19 cellular contexts compared by ENCODE assay signal in the genomic region with DNA sequence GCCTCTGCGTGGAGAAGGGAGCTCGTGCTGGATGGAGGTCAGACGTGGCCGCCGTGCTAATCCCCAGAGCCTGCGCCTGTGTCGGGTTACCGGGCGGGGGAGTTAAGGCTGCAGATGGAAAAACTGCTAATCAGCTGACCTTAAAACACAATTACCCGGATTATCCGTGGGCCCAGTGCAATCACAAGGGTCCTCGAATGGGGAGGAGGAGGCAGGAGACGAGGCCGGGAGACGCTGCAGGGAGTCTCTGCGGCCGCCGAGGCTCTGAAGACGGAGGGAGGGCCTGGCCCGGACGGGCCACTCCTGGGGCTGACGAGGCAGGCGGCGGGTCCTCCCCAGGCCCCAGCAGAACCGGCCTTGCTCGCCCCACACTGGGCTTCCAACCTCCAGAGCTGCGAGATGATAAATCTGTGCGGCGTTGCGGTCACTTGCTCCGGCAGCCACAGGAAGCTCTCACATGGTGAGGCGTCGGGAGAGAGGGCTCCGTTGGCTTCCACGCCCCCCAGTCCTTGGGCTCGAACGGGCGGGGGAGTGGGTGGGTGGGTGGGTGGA. TPM values are rescaled to one million over a fixed set of nuclear protein-coding genes. Genes with fewer than 3 reads are reported as not detected.
DNase-seq lines count a peak whose midpoint lies in the region; ATAC-seq, FAIRE-seq and TF ChIP-seq lines count a peak whose summit lies in the region.
"Had no signal": no experiment of that assay in that cellular context is flagged by ENCODE, and none has a peak within 500 bp of the region (broad histone marks: within the 10 kb centered on the region; RNA-seq: fewer than 3 reads in every experiment).

No MANE protein-coding gene starts in this region.

- DNase-seq in GM23338 (ENCODE audit: low spot score) (no peak), kidney (peak; percentile 37), retina (peak; percentile 72), HCEC 1CT (no peak), tibial artery (no peak)
- DNase-seq: DMS79, Kasumi-1, NCI-H1694, NCI-H2081 treated with DMSO at 0.1 percent for 48 hours, NCI-H2171 treated with DMSO at 0.1 percent for 48 hours, NCI-H524 treated with DMSO at 0.1 percent for 48 hours, NCI-H82, SW 1271 had no signal

- peaks cover 21% of the 10 kb centered on the region for H3K9me3 Mint-ChIP-seq in GM23338

- ATAC-seq in GM23338 (peak; percentile 19), GM21390 (IDR thresholded peaks at IDR 0.05; ENCODE audit: unreplicated experiment) (no peak)
- ATAC-seq: A549 had no signal

- H4K20me1 ChIP-seq in BLaER1 (no peaks in the 10 kb centered on the region), GM23338 (replicated peaks; ENCODE audit: insufficient read depth) (no peaks in the 10 kb centered on the region)

- TF ChIP-seq CTCF in GM23338 (conservative IDR thresholded peaks at IDR 0.05; ENCODE audit: low read depth in 2 of 2) (no peak), kidney (IDR thresholded peaks at IDR 0.05; ENCODE audit: borderline replicate concordance, extremely low read depth, insufficient read depth) (no peak), tibial artery (IDR thresholded peaks at IDR 0.05) (no peak)

- peaks cover 10% of the 10 kb centered on the region; the same call in 1 of the 2 replicates for H3F3A ChIP-seq in GM23338 (replicated peaks; ENCODE audit: low read depth)

- intact Hi-C loops in kidney (cut with DNase I): no loop called here
- intact Hi-C loops in tibial artery (cut with DNase I; ENCODE audit: low total_unique reads): no loop called here

- no peak overlapping the region for H3K4me2 ChIP-seq in BLaER1
- H3K4me2 ChIP-seq in GM23338: no peak overlapping the region
- H3K4me2 ChIP-seq: A549 had no signal

- H3K9ac ChIP-seq in BLaER1: no peak overlapping the region
- H3K9ac ChIP-seq in kidney (ENCODE audit: low read length in 2 of 2): no peak overlapping the region

- peaks cover 42% of the 10 kb centered on the region for H3K4me1 ChIP-seq in BLaER1
- no peaks in the 10 kb centered on the region for H3K4me1 ChIP-seq in GM23338 (ENCODE audit: insufficient read depth)
- H3K4me1 ChIP-seq in kidney (ENCODE audit: control insufficient read depth in 1 of 2, insufficient read depth in 1 of 2, low read depth in 1 of 2, low read length in 2 of 2): no peaks in the 10 kb centered on the region
- no peaks in the 10 kb centered on the region for H3K4me1 ChIP-seq in tibial artery
- H3K4me1 ChIP-seq: A549, HAP-1 had no signal

- H2AFZ ChIP-seq in GM23338: no peak overlapping the region

- no peaks in the 10 kb centered on the region; the same call in 2 of the 3 replicates for H3K4me1 Mint-ChIP-seq in GM23338

- H3K36me3 Mint-ChIP-seq in GM23338 (ENCODE audit: low read depth): peaks cover 6% of the 10 kb centered on the region; the same call in 2 of the 3 replicates

- no peak overlapping the region for H3K4me3 Mint-ChIP-seq in GM23338
- H3K4me3 Mint-ChIP-seq: B cell had no signal

- H3K27me3 ChIP-seq in BLaER1 (no peaks in the 10 kb centered on the region), GM23338 (ENCODE audit: insufficient read depth) (peaks cover 47% of the 10 kb centered on the region), tibial artery (peaks cover 0 to 65% of the 10 kb centered on the region in 2 donors)

- H3K27ac ChIP-seq in BLaER1 (peak overlapping the region; percentile 23; the same call in 1 of the 2 replicates), GM23338 (ENCODE audit: low read depth) (no peak overlapping the region), kidney (ENCODE audit: low read depth in 2 of 2, low read length in 2 of 2) (no peak overlapping the region), tibial artery (no peak overlapping the region)
- H3K27ac ChIP-seq: A549 had no signal

- H3K27ac Mint-ChIP-seq in GM23338: no peak overlapping the region
- H3K27ac Mint-ChIP-seq: B cell had no signal

- H3K9me3 ChIP-seq in BLaER1 (no peaks in the 10 kb centered on the region), kidney (ENCODE audit: control insufficient read depth in 1 of 2, low read length in 2 of 2) (peaks cover 0 to 2% of the 10 kb centered on the region in 2 donors), tibial artery (no peaks in the 10 kb centered on the region)
- H3K9me3 ChIP-seq: HAP-1 had no signal

- H3K79me2 ChIP-seq in GM23338 (replicated peaks; ENCODE audit: insufficient read depth): no peaks in the 10 kb centered on the region

- H3K36me3 ChIP-seq in BLaER1 (no peaks in the 10 kb centered on the region; the same call in 1 of the 2 replicates), GM23338 (ENCODE audit: insufficient read depth) (no peaks in the 10 kb centered on the region), kidney (ENCODE audit: control insufficient read depth in 1 of 2, insufficient read depth in 2 of 2, low read length in 2 of 2) (no peaks in the 10 kb centered on the region), tibial artery (no peaks in the 10 kb centered on the region)
- H3K36me3 ChIP-seq: HAP-1 had no signal

- H3K27me3 Mint-ChIP-seq in GM23338 (ENCODE audit: insufficient read depth, low read depth, poor library complexity): peaks cover 58% of the 10 kb centered on the region
- H3K27me3 Mint-ChIP-seq: B cell had no signal

- H3K9me2 ChIP-seq in GM23338 (ENCODE audit: insufficient read depth): no peaks in the 10 kb centered on the region

- FAIRE-seq in kidney (lab: Jason Lieb, UNC): no peak
- FAIRE-seq: A549, RCC 7860 had no signal

- no peak overlapping the region for H3K4me3 ChIP-seq in BLaER1
- H3K4me3 ChIP-seq in GM23338: no peak overlapping the region
- no peak overlapping the region for H3K4me3 ChIP-seq in kidney (ENCODE audit: low read length in 2 of 2)
- no peak overlapping the region for H3K4me3 ChIP-seq in tibial artery
- H3K4me3 ChIP-seq: A549, HAP-1 had no signal

TF ChIP-seq in GM23338, 12 proteins besides CTCF, POLR2A, EP300 and RAD21:
- no peak for TF ChIP-seq ETS1 (IDR thresholded peaks at IDR 0.05)

RNA-seq across cellular contexts. Expression of gene FBRSL1, which starts 32.9 kb away (rescaled TPM):
- total RNA-seq in GM23338 (2014; rRNA removed; shearing (Covaris generic)): 65.9 and 89.8 TPM in 2 replicates
- polyA plus RNA-seq in GM23338 (2016; fragmentation: Nextera tagmentation; extraction: Ambion mirVana) (29.5 and 37.8 TPM in 2 replicates), kidney (ENCODE audit: insufficient read depth, low read depth, low replicate concordance) (23.8 TPM)
- 44.7 TPM for total RNA-seq in kidney

Comparison
In these comparisons a context has a peak if more than half of its experiments do, and no peak if none do; other contexts are left out.
1. DNase-seq: peak in kidney (single experiment) and retina (single experiment); none in GM23338 (single experiment), HCEC 1CT (single experiment) and tibial artery (0 of 2).